Comparison of ENCODE assay signal across 1 cellular context in genomic region chr6:114987281-114987680, GRCh38.
TF ChIP-seq lines count a peak whose summit lies in the region.

No MANE protein-coding gene starts in this region.

TF ChIP-seq in HepG2, 621 proteins besides CTCF, POLR2A, EP300 and RAD21 (continued from another document):
- TF ChIP-seq ZNF18 (CRISPR knock-in tag; IDR thresholded peaks at IDR 0.05; ENCODE audit: insufficient replicate concordance): no peak
- TF ChIP-seq ZNF30 (CRISPR knock-in tag; IDR thresholded peaks at IDR 0.05): no peak
- no peak for TF ChIP-seq TRIM22 (IDR thresholded peaks at IDR 0.05)
- TF ChIP-seq KIAA2018 (CRISPR knock-in tag; IDR thresholded peaks at IDR 0.05; ENCODE audit: borderline replicate concordance): no peak
- TF ChIP-seq ZNF660 (CRISPR knock-in tag; IDR thresholded peaks at IDR 0.05; ENCODE audit: borderline replicate concordance, low read depth): no peak
- no peak for TF ChIP-seq NFRKB (IDR thresholded peaks at IDR 0.05)
- no peak for TF ChIP-seq GPBP1L1 (CRISPR knock-in tag; IDR thresholded peaks at IDR 0.05)
TF ChIP-seq in HepG2: peak in this region for 0.
